10 cellular contexts compared by ENCODE assay signal in the genomic region with DNA sequence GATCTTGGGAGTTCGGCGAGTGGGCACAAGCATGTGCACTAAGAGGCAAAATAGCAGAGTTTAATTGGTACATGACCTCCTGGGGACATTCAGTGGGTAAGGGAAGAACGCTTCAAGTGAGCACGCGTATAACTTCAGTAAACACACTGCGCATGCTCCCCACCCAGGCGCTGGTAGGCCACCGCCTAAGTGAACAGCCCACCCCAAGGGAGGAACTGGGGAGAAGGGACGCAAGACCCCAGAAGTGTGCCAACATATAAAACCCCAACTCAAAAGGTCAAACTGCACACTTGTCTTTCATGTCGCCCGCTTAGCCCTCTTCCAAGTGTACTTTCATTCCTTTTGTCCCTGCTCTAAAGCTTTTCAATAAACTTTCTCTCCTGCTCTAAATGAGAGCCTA. TPM values are rescaled to one million over a fixed set of nuclear protein-coding genes. Genes with fewer than 3 reads are reported as not detected.
DNase-seq lines count a peak whose midpoint lies in the region; ATAC-seq and TF ChIP-seq lines count a peak whose summit lies in the region.
"Had no signal": no experiment of that assay in that cellular context is flagged by ENCODE, and none has a peak within 500 bp of the region (broad histone marks: within the 10 kb centered on the region; RNA-seq: fewer than 3 reads in every experiment).

No MANE protein-coding gene starts in this region.

- no peak overlapping the region for H3K27ac ChIP-seq in thoracic aorta
- H3K27ac ChIP-seq: ascending aorta had no signal

- CTCF ChIA-PET in activated naive CD4-positive, alpha-beta T cell treated with anti-CD3 and anti-CD28 coated beads, Interleukin-2, amount 10 ng/mL, durations not matched to agents 7 days and 5 days (lab: Charles Lee): interaction anchor here (1.2 to 1.4 kb wide), 2 partner anchors 9 to 12 kb away, joined by 3 to 4 read pairs; no protein-coding TSS in a partner anchor

- no peak overlapping the region for H3K4me3 Mint-ChIP-seq in activated naive CD4-positive, alpha-beta T cell treated with anti-CD3 and anti-CD28 coated beads, Interleukin-2, amount 10 ng/mL, durations not matched to agents 7 days and 5 days

- no peaks in the 10 kb centered on the region for H3K27me3 ChIP-seq in thoracic aorta (replicated peaks; ENCODE audit: insufficient read depth)
- H3K27me3 ChIP-seq: ascending aorta had no signal

- TF ChIP-seq CTCF in astrocyte of the spinal cord (IDR thresholded peaks at IDR 0.05; ENCODE audit: low read depth, low read length) (no peak), thoracic aorta (IDR thresholded peaks at IDR 0.05) (no peak)

- no peaks in the 10 kb centered on the region for H3K36me3 Mint-ChIP-seq in activated naive CD4-positive, alpha-beta T cell treated with anti-CD3 and anti-CD28 coated beads, Interleukin-2, amount 50 U/mL, for 72 hours
- no peaks in the 10 kb centered on the region for H3K36me3 Mint-ChIP-seq in activated naive CD4-positive, alpha-beta T cell treated with anti-CD3 and anti-CD28 coated beads, Interleukin-2, amount 10 ng/mL, durations not matched to agents 7 days and 5 days
- H3K36me3 Mint-ChIP-seq: stimulated activated naive B cell treated with anti-CD40 and anti-IgM and Interleukin-4, amounts not matched to agents 10 μg/mL and 1 μg/mL and 100 μg/mL, for 72 hours had no signal

- H3K4me3 ChIP-seq in astrocyte of the spinal cord (ENCODE audit: low read depth, low read length) (peak overlapping the region; percentile 18), thoracic aorta (peak overlapping the region; percentile 16)
- H3K4me3 ChIP-seq: ascending aorta had no signal

- H3K27ac Mint-ChIP-seq in activated naive CD4-positive, alpha-beta T cell treated with anti-CD3 and anti-CD28 coated beads, Interleukin-2, amount 50 U/mL, for 72 hours: no peak overlapping the region
- H3K27ac Mint-ChIP-seq in activated naive CD4-positive, alpha-beta T cell treated with anti-CD3 and anti-CD28 coated beads, Interleukin-2, amount 10 ng/mL, durations not matched to agents 7 days and 5 days: no peak overlapping the region
- H3K27ac Mint-ChIP-seq: stimulated activated naive B cell treated with anti-CD40 and anti-IgM and Interleukin-4, amounts not matched to agents 10 μg/mL and 1 μg/mL and 100 μg/mL, for 72 hours had no signal

- in situ Hi-C loops in astrocyte of the spinal cord (cut with HindIII; ENCODE audit: low sequenced_read_pairs): no loop called here

- DNase-seq in activated naive CD4-positive, alpha-beta T cell treated with anti-CD3 and anti-CD28 coated beads, Interleukin-2, amount 50 U/mL, for 72 hours (ENCODE audit: low spot score in 2 of 2): no peak
- no peak for DNase-seq in activated naive CD4-positive, alpha-beta T cell treated with anti-CD3 and anti-CD28 coated beads, Interleukin-2, amount 10 ng/mL, durations not matched to agents 7 days and 5 days
- DNase-seq in astrocyte of the spinal cord (ENCODE audit: low read depth, low spot score): peak; percentile 62
- DNase-seq in left lobe of liver (ENCODE audit: low spot score): no peak
- DNase-seq in thoracic aorta (ENCODE audit: low spot score): no peak
- no peak for DNase-seq in HUDEP-2 (lab: John Stamatoyannopoulos, UW; ENCODE audit: unreplicated experiment in 76 of 76)
- no peak for DNase-seq in DMS79 treated with DMSO at 0.1 percent for 48 hours (lab: John Stamatoyannopoulos, UW)
- DNase-seq: stimulated activated naive B cell treated with anti-CD40 and anti-IgM and Interleukin-4, amounts not matched to agents 10 μg/mL and 1 μg/mL and 100 μg/mL, for 72 hours had no signal

- H3K27me3 Mint-ChIP-seq in activated naive CD4-positive, alpha-beta T cell treated with anti-CD3 and anti-CD28 coated beads, Interleukin-2, amount 10 ng/mL, durations not matched to agents 7 days and 5 days: no peaks in the 10 kb centered on the region
- H3K27me3 Mint-ChIP-seq: stimulated activated naive B cell treated with anti-CD40 and anti-IgM and Interleukin-4, amounts not matched to agents 10 μg/mL and 1 μg/mL and 100 μg/mL, for 72 hours had no signal

- no peaks in the 10 kb centered on the region for H3K4me1 ChIP-seq in thoracic aorta (ENCODE audit: control insufficient read depth in 1 of 2, low read depth in 2 of 2)
- H3K4me1 ChIP-seq: ascending aorta had no signal

- no peaks in the 10 kb centered on the region for H3K9me3 ChIP-seq in thoracic aorta
- H3K9me3 ChIP-seq: ascending aorta had no signal

- ATAC-seq in activated naive CD4-positive, alpha-beta T cell treated with anti-CD3 and anti-CD28 coated beads, Interleukin-2, amount 50 U/mL, for 72 hours: peak; percentile 33 to 46
- ATAC-seq in left lobe of liver (peak; percentile 42), thoracic aorta (ENCODE audit: insufficient number of reproducible peaks, low FRiP score, low read depth) (no peak), HG03135 (IDR thresholded peaks at IDR 0.05; ENCODE audit: unreplicated experiment) (no peak)

- no peaks in the 10 kb centered on the region for H3K9me3 Mint-ChIP-seq in activated naive CD4-positive, alpha-beta T cell treated with anti-CD3 and anti-CD28 coated beads, Interleukin-2, amount 50 U/mL, for 72 hours
- H3K9me3 Mint-ChIP-seq in activated naive CD4-positive, alpha-beta T cell treated with anti-CD3 and anti-CD28 coated beads, Interleukin-2, amount 10 ng/mL, durations not matched to agents 7 days and 5 days: no peaks in the 10 kb centered on the region
- H3K9me3 Mint-ChIP-seq: stimulated activated naive B cell treated with anti-CD40 and anti-IgM and Interleukin-4, amounts not matched to agents 10 μg/mL and 1 μg/mL and 100 μg/mL, for 72 hours had no signal

- no peaks in the 10 kb centered on the region for H3K4me1 Mint-ChIP-seq in activated naive CD4-positive, alpha-beta T cell treated with anti-CD3 and anti-CD28 coated beads, Interleukin-2, amount 10 ng/mL, durations not matched to agents 7 days and 5 days
- H3K4me1 Mint-ChIP-seq: stimulated activated naive B cell treated with anti-CD40 and anti-IgM and Interleukin-4, amounts not matched to agents 10 μg/mL and 1 μg/mL and 100 μg/mL, for 72 hours had no signal

- no peaks in the 10 kb centered on the region for H3K36me3 ChIP-seq in thoracic aorta
- H3K36me3 ChIP-seq: ascending aorta had no signal

RNA-seq across cellular contexts. Expression of a gene that starts 10.5 kb away (rescaled TPM):
- total RNA-seq in activated naive CD4-positive, alpha-beta T cell treated with anti-CD3 and anti-CD28 coated beads, Interleukin-2, amount 50 U/mL, for 72 hours: 1 to 10 TPM; 1.6 to 2.5 TPM
- total RNA-seq in left lobe of liver: 0.28 TPM
- 1 to 10 TPM in 1 of 2 donors, under 1 TPM in 1; 0.54 to 2.8 TPM for total RNA-seq in thoracic aorta
- total RNA-seq: ascending aorta had no signal

RNA-seq across cellular contexts. Expression of a gene that starts 12.4 kb away (rescaled TPM):
- total RNA-seq in activated naive CD4-positive, alpha-beta T cell treated with anti-CD3 and anti-CD28 coated beads, Interleukin-2, amount 50 U/mL, for 72 hours: not detected
- total RNA-seq in left lobe of liver: not detected
- 1 to 10 TPM in 1 of 2 donors, not detected in 1; 2.3 TPM for total RNA-seq in thoracic aorta
- total RNA-seq: ascending aorta had no signal

RNA-seq across cellular contexts. Expression of a gene that starts 36.2 kb away (rescaled TPM):
- total RNA-seq in activated naive CD4-positive, alpha-beta T cell treated with anti-CD3 and anti-CD28 coated beads, Interleukin-2, amount 50 U/mL, for 72 hours: 1 to 10 TPM; 1.1 to 1.4 TPM
- total RNA-seq in left lobe of liver (0.23 TPM), thoracic aorta (not detected)

RNA-seq across cellular contexts. Expression of a gene that starts 37.4 kb away (rescaled TPM):
- total RNA-seq in activated naive CD4-positive, alpha-beta T cell treated with anti-CD3 and anti-CD28 coated beads, Interleukin-2, amount 50 U/mL, for 72 hours: 10 to 100 TPM in 1 of 2 donors, 1 to 10 TPM in 1; 7.9 to 10.9 TPM
- total RNA-seq in left lobe of liver (1.7 TPM), thoracic aorta (1 to 10 TPM; 3.0 to 4.6 TPM)
- total RNA-seq: ascending aorta had no signal

RNA-seq across cellular contexts. Expression of a gene that starts 46.2 kb away (rescaled TPM):
- total RNA-seq in activated naive CD4-positive, alpha-beta T cell treated with anti-CD3 and anti-CD28 coated beads, Interleukin-2, amount 50 U/mL, for 72 hours: 10 to 100 TPM; 10.5 to 16.9 TPM
- total RNA-seq in left lobe of liver: 11.4 TPM
- 10 to 100 TPM in 1 of 2 donors, 1 to 10 TPM in 1; 3.9 to 15.0 TPM for total RNA-seq in thoracic aorta

Comparison
In these comparisons a context has a peak if more than half of its experiments do, and no peak if none do; other contexts are left out.
1. ATAC-seq: peak in activated naive CD4-positive, alpha-beta T cell treated with anti-CD3 and anti-CD28 coated beads, Interleukin-2, amount 50 U/mL, for 72 hours (2 of 2) and left lobe of liver (single experiment); none in thoracic aorta (single experiment) and HG03135 (single experiment).